8 cellular contexts compared by ENCODE assay signal in genomic region chr4:51906167-51906647, GRCh38.
DNase-seq lines count a peak whose midpoint lies in the region; ATAC-seq, FAIRE-seq and TF ChIP-seq lines count a peak whose summit lies in the region.

No MANE protein-coding gene starts in this region.

- peak overlapping the region; percentile 62 for H3K27ac ChIP-seq in endothelial cell of umbilical vein (ENCODE audit: insufficient read depth, low read depth, low read length)

- intact Hi-C loops in endothelial cell of umbilical vein (cut with micrococcal nuclease): loop anchor here (2.0 kb wide), 1 partner anchor 61 kb away; no protein-coding TSS in a partner anchor

- BruUV-seq in endothelial cell of umbilical vein (replicated peaks; lab: Mats Ljungman, UMichigan): no TSS peak

- H3K9me3 ChIP-seq in endothelial cell of umbilical vein (replicated peaks; ENCODE audit: control insufficient read depth, insufficient read depth, low read length): no peaks in the 10 kb centered on the region
- no peaks in the 10 kb centered on the region for H3K9me3 ChIP-seq in MG63

- H3K4me3 ChIP-seq in endothelial cell of umbilical vein (replicated peaks in 1 of 3; ENCODE audit: insufficient read depth in 1 of 3, low read depth in 1 of 3, low read length in 3 of 3) (no peak overlapping the region), MG63 (no peak overlapping the region)

- H3K4me2 ChIP-seq in endothelial cell of umbilical vein (ENCODE audit: insufficient read depth, low read length): peak overlapping the region; percentile 26

- peaks cover 11 to 15% of the 10 kb centered on the region in 2 experiments for H3K36me3 ChIP-seq in endothelial cell of umbilical vein (ENCODE audit: control insufficient read depth in 2 of 2, extremely low read depth in 1 of 2, insufficient read depth in 2 of 2, low read length in 2 of 2)
- H3K36me3 ChIP-seq in MG63: peaks cover 95% of the 10 kb centered on the region

- ATAC-seq in GM19467 (IDR thresholded peaks at IDR 0.05; ENCODE audit: unreplicated experiment) (peak; percentile 98), HG03457 (IDR thresholded peaks at IDR 0.05; ENCODE audit: unreplicated experiment) (peak; percentile 98)

- no peaks in the 10 kb centered on the region for H3K27me3 ChIP-seq in endothelial cell of umbilical vein (ENCODE audit: control insufficient read depth in 2 of 2, insufficient read depth in 2 of 2, low read length in 2 of 2)
- H3K27me3 ChIP-seq in MG63: no peaks in the 10 kb centered on the region

- dilution Hi-C loops in endothelial cell of umbilical vein (cut with MboI; ENCODE audit: extremely low pct_ligation_motif_present, low sequenced_read_pairs): no loop called here

- peak; percentile 10 for DNase-seq in GDM1 (lab: John Stamatoyannopoulos, UW)
- DNase-seq in endothelial cell of umbilical vein (ENCODE audit: low read depth, low spot score): peak; percentile 87
- no peak for DNase-seq in NCI-H187 (lab: John Stamatoyannopoulos, UW)
- DNase-seq in iPS-NIHi11 (ENCODE audit: low spot score): no peak
- no peak for DNase-seq in NCI-H1105 treated with DMSO at 0.1 percent for 48 hours (lab: John Stamatoyannopoulos, UW)
- no peak for DNase-seq in MG63

- no peaks in the 10 kb centered on the region for H3K79me2 ChIP-seq in endothelial cell of umbilical vein (ENCODE audit: control insufficient read depth, insufficient read depth, low read length)

- POLR2A ChIA-PET in endothelial cell of umbilical vein (lab: Charles Lee): interaction anchor here (0.8 kb wide), 1 partner anchor 63 kb away, joined by 3 read pairs; the partner anchor contains the start of gene DCUN1D4

- no peak overlapping the region for H3K9ac ChIP-seq in endothelial cell of umbilical vein (replicated peaks; ENCODE audit: extremely low read depth, insufficient read depth, low read length)

- TF ChIP-seq CTCF in endothelial cell of umbilical vein (IDR thresholded peaks at IDR 0.05; ENCODE audit: extremely low read depth in 1 of 2, insufficient read depth in 1 of 2, low read depth in 1 of 2, low read length in 2 of 2): no peak

- CTCF ChIA-PET in endothelial cell of umbilical vein (lab: Charles Lee): interaction anchor here (1.0 to 2.3 kb wide), 5 partner anchors 10 to 109 kb away, joined by 3 to 16 read pairs (median 3); partner anchors contain the start of gene DCUN1D4

- peak overlapping the region; percentile 8 for H2AFZ ChIP-seq in endothelial cell of umbilical vein (ENCODE audit: low read depth, low read length)

- H4K20me1 ChIP-seq in endothelial cell of umbilical vein (replicated peaks; ENCODE audit: control insufficient read depth, extremely low read depth, insufficient read depth, low read length): peaks cover 3% of the 10 kb centered on the region

- no peaks in the 10 kb centered on the region for H3K9me1 ChIP-seq in endothelial cell of umbilical vein (replicated peaks; ENCODE audit: control insufficient read depth, extremely low read depth, insufficient read depth, low read length)

- peaks cover 27% of the 10 kb centered on the region for H3K4me1 ChIP-seq in endothelial cell of umbilical vein (ENCODE audit: control insufficient read depth, extremely low read depth, insufficient read depth, low read length)

- peak; percentile 12 for TF ChIP-seq POLR2A in endothelial cell of umbilical vein (IDR thresholded peaks at IDR 0.05; ENCODE audit: low read depth, low read length)

- peak; percentile 79 for FAIRE-seq in endothelial cell of umbilical vein (lab: Jason Lieb, UNC)

TF ChIP-seq in endothelial cell of umbilical vein, 7 proteins besides CTCF, POLR2A, EP300 and RAD21:
- peak; percentile 78 for TF ChIP-seq MAX (IDR thresholded peaks at IDR 0.05; ENCODE audit: insufficient read depth, insufficient read length)
- TF ChIP-seq GATA2 (IDR thresholded peaks at IDR 0.05; ENCODE audit: insufficient read depth, insufficient read length, low read depth, low read length): peak; percentile 82
- TF ChIP-seq MYC (IDR thresholded peaks at IDR 0.05; ENCODE audit: low read depth, low read length): peak; percentile 84
- peak; percentile 22 for TF ChIP-seq POLR2AphosphoS5 (IDR thresholded peaks at IDR 0.05; ENCODE audit: insufficient read depth, low read depth, low read length)
- peak; percentile 68 for TF ChIP-seq FOS (IDR thresholded peaks at IDR 0.05; ENCODE audit: borderline replicate concordance, insufficient read depth, low read length)
- TF ChIP-seq JUN (IDR thresholded peaks at IDR 0.05; ENCODE audit: borderline replicate concordance, insufficient read depth, insufficient read length, low read depth): peak; percentile 50
- no peak for TF ChIP-seq EZH2 (IDR thresholded peaks at IDR 0.05; ENCODE audit: borderline replicate concordance, low read depth, low read length, severe bottlenecking)

Comparison
In these comparisons a context has a peak if more than half of its experiments do, and no peak if none do; other contexts are left out.
1. DNase-seq: peak in GDM1 (single experiment) and endothelial cell of umbilical vein (single experiment); none in NCI-H187 (0 of 2), iPS-NIHi11 (single experiment), NCI-H1105 treated with DMSO at 0.1 percent for 48 hours (single experiment) and MG63 (single experiment).